8 cellular contexts compared by ENCODE assay signal in the genomic region with DNA sequence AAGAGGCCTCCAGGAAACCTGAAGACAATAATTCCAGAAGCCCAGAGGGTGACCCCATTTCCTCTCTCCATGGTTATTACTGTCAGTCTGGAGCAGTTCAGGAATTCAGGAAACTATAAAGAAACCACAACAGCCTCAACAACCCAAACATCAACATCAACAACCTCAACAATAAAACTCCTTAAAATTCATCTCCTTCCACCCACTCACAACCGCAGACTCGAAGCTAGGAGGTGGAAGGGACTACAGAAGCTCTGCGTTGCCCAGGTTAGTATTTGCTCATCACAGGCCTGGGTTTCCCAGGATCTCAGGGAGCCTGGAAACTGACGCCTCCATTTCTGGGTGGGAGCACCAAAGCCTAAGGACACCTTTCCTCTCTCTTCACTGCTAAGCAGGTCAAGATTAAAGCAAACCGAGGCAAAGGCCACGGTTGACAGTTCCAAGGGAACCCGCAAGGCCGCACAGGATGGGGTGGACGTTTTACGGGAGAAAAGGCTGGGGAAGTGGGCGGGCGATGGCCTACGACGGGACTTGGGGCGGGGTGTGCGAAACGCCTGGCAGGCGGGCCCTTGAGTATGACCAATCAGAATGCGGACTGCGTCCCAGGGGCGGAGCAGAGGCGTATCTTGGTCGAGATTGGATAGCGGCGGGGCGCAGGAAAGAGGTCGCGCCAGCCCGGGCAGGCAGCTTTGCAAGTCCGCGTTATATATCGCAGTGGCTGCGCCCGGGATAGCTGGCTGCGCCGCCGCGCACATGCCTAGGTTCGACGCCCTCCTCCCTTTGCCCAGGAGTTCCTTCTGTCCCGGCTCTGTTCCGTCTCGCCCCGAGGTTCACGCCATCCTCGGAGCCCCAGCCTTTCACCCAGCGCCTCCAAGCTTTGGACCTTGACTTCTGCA. TPM values are rescaled to one million over a fixed set of nuclear protein-coding genes. Genes with fewer than 3 reads are reported as not detected.
A peak's percentile ranks its signal among the peaks of the same experiment; 100 is the strongest.
DNase-seq lines count a peak whose midpoint lies in the region; ATAC-seq, FAIRE-seq and TF ChIP-seq lines count a peak whose summit lies in the region.

A gene with protein sequence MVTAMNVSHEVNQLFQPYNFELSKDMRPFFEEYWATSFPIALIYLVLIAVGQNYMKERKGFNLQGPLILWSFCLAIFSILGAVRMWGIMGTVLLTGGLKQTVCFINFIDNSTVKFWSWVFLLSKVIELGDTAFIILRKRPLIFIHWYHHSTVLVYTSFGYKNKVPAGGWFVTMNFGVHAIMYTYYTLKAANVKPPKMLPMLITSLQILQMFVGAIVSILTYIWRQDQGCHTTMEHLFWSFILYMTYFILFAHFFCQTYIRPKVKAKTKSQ (plus strand): TSS at position 654 of the 896 bp plus-strand sequence. CDS start 250 bp downstream, outside the sequence.

- H3K27me3 Mint-ChIP-seq in activated B cell treated with CpG ODN at 0.5 μM for 24 hours (peaks cover 59% of the 10 kb centered on the region), immature natural killer cell (ENCODE audit: low read depth in 3 of 3) (peaks cover 15 to 18% (median 15%) of the 10 kb centered on the region in 3 donors)

- FAIRE-seq in small intestine (lab: Jason Lieb, UNC), result no peak
- no peak for FAIRE-seq in urothelium cell line (lab: Jason Lieb, UNC)

- H3K4me3 Mint-ChIP-seq in activated B cell treated with CpG ODN at 0.5 μM for 24 hours (peak within 1 kb of the TSS; percentile 71), immature natural killer cell (peak within 1 kb of the TSS; percentile 73 to 78 (median 76))

- WGBS in small intestine, 3 donors, result 6 to 9% (median 8%) methylated on average over 39 to 47 of the region's 47 CpGs

- H3K36me3 Mint-ChIP-seq in activated B cell treated with CpG ODN at 0.5 μM for 24 hours (ENCODE audit: low read depth) (no peaks in the 10 kb centered on the region), immature natural killer cell (no peaks in the 10 kb centered on the region)

- TF ChIP-seq CTCF in activated B cell treated with CpG ODN at 0.5 μM for 24 hours (IDR thresholded peaks at IDR 0.05) (no peak), cardiac fibroblast (IDR thresholded peaks at IDR 0.05; ENCODE audit: low read depth, low read length) (no peak)

- no peaks in the 10 kb centered on the region for H3K4me1 ChIP-seq in small intestine (ENCODE audit: control insufficient read depth in 2 of 2, insufficient read depth in 1 of 2, low read depth in 1 of 2, low read length in 1 of 2)

- H3K9me3 Mint-ChIP-seq in activated B cell treated with CpG ODN at 0.5 μM for 24 hours (no peaks in the 10 kb centered on the region), immature natural killer cell (no peaks in the 10 kb centered on the region)

- H3K4me1 Mint-ChIP-seq in activated B cell treated with CpG ODN at 0.5 μM for 24 hours (peaks cover 19% of the 10 kb centered on the region), immature natural killer cell (peaks cover 23 to 25% of the 10 kb centered on the region in 2 donors)

- H3K9me3 ChIP-seq in small intestine (ENCODE audit: control insufficient read depth, low read depth), result no peaks in the 10 kb centered on the region

- CTCF ChIA-PET in activated B cell treated with CpG ODN at 0.5 μM for 24 hours (lab: Charles Lee), result interaction anchor here (0.7 to 1.2 kb wide), 3 partner anchors 13 to 253 kb away, joined by 3 to 7 read pairs (median 3); no protein-coding TSS in a partner anchor

- H3K27me3 ChIP-seq in small intestine (ENCODE audit: control insufficient read depth in 2 of 2, insufficient read depth in 2 of 2, low read length in 2 of 2), result peaks cover 0 to 3% of the 10 kb centered on the region in 2 donors

- H3K27ac Mint-ChIP-seq in activated B cell treated with CpG ODN at 0.5 μM for 24 hours (no peak within 1 kb of the TSS), immature natural killer cell (peak within 1 kb of the TSS in 4 of 6 donors; percentile 43 to 76 (median 64))

- ATAC-seq in HG02623 (IDR thresholded peaks at IDR 0.05; ENCODE audit: unreplicated experiment), result peak; percentile 88
- peak; percentile 94 for ATAC-seq in activated B cell treated with CpG ODN at 0.5 μM for 24 hours (ENCODE audit: low read depth)

- H3K27ac ChIP-seq in small intestine (ENCODE audit: low read depth in 1 of 2, low read length in 1 of 2), result peak within 1 kb of the TSS in 1 of 2 donors; percentile 81

- H3K36me3 ChIP-seq in small intestine (ENCODE audit: control insufficient read depth in 2 of 2, insufficient read depth in 2 of 2, low read length in 2 of 2), result no peaks in the 10 kb centered on the region

- H3K4me3 ChIP-seq in cardiac fibroblast (replicated peaks in 1 of 2; ENCODE audit: low read depth in 2 of 2, low read length in 2 of 2) (peak within 1 kb of the TSS in 1 of 2 donors; percentile 36), small intestine (ENCODE audit: low read depth in 1 of 2, low read length in 2 of 2) (no peak within 1 kb of the TSS)

- peak; percentile 71 for DNase-seq in GM04504 (ENCODE audit: low read depth)
- peak; percentile 32 for DNase-seq in NCI-H1417 treated with DMSO at 0.1 percent for 48 hours (lab: John Stamatoyannopoulos, UW)
- peak; percentile 69 for DNase-seq in activated B cell treated with CpG ODN at 0.5 μM for 24 hours
- DNase-seq in cardiac fibroblast (ENCODE audit: low read depth in 2 of 2), result peak; percentile 96
- DNase-seq in immature natural killer cell, result peak; percentile 83 to 87 (median 86)
- peak; percentile 91 for DNase-seq in small intestine
- DNase-seq in urothelium cell line (ENCODE audit: low spot score), result no peak

- intact Hi-C loops in activated B cell treated with CpG ODN at 0.5 μM for 24 hours (cut with micrococcal nuclease), result loop anchor here (5.0 kb wide), 1 partner anchor 59 kb away; no protein-coding TSS in a partner anchor

- POLR2A ChIA-PET in activated B cell treated with CpG ODN at 0.5 μM for 24 hours (lab: Charles Lee), result interaction anchor here (0.7 to 1.6 kb wide), 4 partner anchors 56 to 358 kb away, joined by 3 to 6 read pairs (median 4); a partner anchor contains a TSS

RNA-seq across cellular contexts. Expression of the gene that starts here (rescaled TPM):
- not detected in 2 replicates for total RNA-seq in activated B cell treated with CpG ODN at 0.5 μM for 24 hours
- not detected for polyA plus RNA-seq in immature natural killer cell
- polyA plus RNA-seq in small intestine, result under 1 TPM in 1 of 3 donors, not detected in 2; 0.42 TPM

Comparison
In these comparisons a context has a peak if more than half of its experiments do, and no peak if none do; other contexts are left out.
1. Peak in DNase-seq and ATAC-seq in activated B cell treated with CpG ODN at 0.5 μM for 24 hours; RNA of the gene not detected or under 1 TPM.
2. Peak in DNase-seq in immature natural killer cell; RNA of the gene not detected or under 1 TPM.
3. Peak in DNase-seq in small intestine; RNA of the gene not detected or under 1 TPM.